ENCODE assay signal across 15 cellular contexts in genomic region chr19:54777851-54778250, GRCh38. TPM values are rescaled to one million over a fixed set of nuclear protein-coding genes. Genes with fewer than 3 reads are reported as not detected.
"Had no signal": no experiment of that assay in that cellular context is flagged by ENCODE, and none has a peak within 500 bp of the region (broad histone marks: within the 10 kb centered on the region; RNA-seq: fewer than 3 reads in every experiment).

No MANE protein-coding gene starts in this region.

RNA-seq across cellular contexts. Expression of gene KIR2DL1, which starts 8.3 kb away (rescaled TPM):
- total RNA-seq: activated B cell treated with CpG ODN at 0.5 μM for 24 hours; activated CD4-positive, alpha-beta memory T cell treated with anti-CD3 and anti-CD28 coated beads for 36 hours; activated CD4-positive, alpha-beta memory T cell treated with anti-CD3 and anti-CD28 coated beads, Interleukin-2, amount 10 ng/mL, durations not matched to agents 7 days and 5 days; activated CD4-positive, alpha-beta T cell treated with anti-CD3 and anti-CD28 coated beads for 36 hours; activated CD4-positive, alpha-beta T cell treated with anti-CD3 and anti-CD28 coated beads, Interleukin-2, amount 10 ng/mL, durations not matched to agents 24 days and 14 days; activated CD4-positive, alpha-beta T cell treated with anti-CD3 and anti-CD28 coated beads, Interleukin-2, amount 10 ng/mL, durations not matched to agents 7 days and 5 days; activated CD8-positive, alpha-beta T cell treated with anti-CD3 and anti-CD28 coated beads for 36 hours; activated CD8-positive, alpha-beta T cell treated with anti-CD3 and anti-CD28 coated beads, Interleukin-2, amount 10 ng/mL, durations not matched to agents 7 days and 5 days; T-helper 1 cell treated with Interleukin-12 subunit alpha and Interleukin-12 subunit beta and Interleukin-4 antibody, amounts not matched to agents 30 ng/mL and 1 ng/mL, for 36 hours; T-helper 17 cell; T-helper 2 cell treated with Interferon-gamma antibody and Interleukin-4, amounts not matched to agents 100 ng/mL and 5 ng/mL, for 36 hours; WTC11 had no signal

RNA-seq across cellular contexts. Expression of gene KIR2DL4, which starts 25.6 kb away (rescaled TPM):
- total RNA-seq: activated B cell treated with CpG ODN at 0.5 μM for 24 hours; activated CD4-positive, alpha-beta memory T cell treated with anti-CD3 and anti-CD28 coated beads for 36 hours; activated CD4-positive, alpha-beta memory T cell treated with anti-CD3 and anti-CD28 coated beads, Interleukin-2, amount 10 ng/mL, durations not matched to agents 7 days and 5 days; activated CD4-positive, alpha-beta T cell treated with anti-CD3 and anti-CD28 coated beads for 36 hours; activated CD4-positive, alpha-beta T cell treated with anti-CD3 and anti-CD28 coated beads, Interleukin-2, amount 10 ng/mL, durations not matched to agents 24 days and 14 days; activated CD8-positive, alpha-beta T cell treated with anti-CD3 and anti-CD28 coated beads for 36 hours; activated CD8-positive, alpha-beta T cell treated with anti-CD3 and anti-CD28 coated beads, Interleukin-2, amount 10 ng/mL, durations not matched to agents 7 days and 5 days; T-helper 1 cell treated with Interleukin-12 subunit alpha and Interleukin-12 subunit beta and Interleukin-4 antibody, amounts not matched to agents 30 ng/mL and 1 ng/mL, for 36 hours; T-helper 17 cell; T-helper 2 cell treated with Interferon-gamma antibody and Interleukin-4, amounts not matched to agents 100 ng/mL and 5 ng/mL, for 36 hours; WTC11 had no signal

RNA-seq across cellular contexts. Expression of gene KIR3DL1, which starts 38.4 kb away (rescaled TPM):
- total RNA-seq: activated B cell treated with CpG ODN at 0.5 μM for 24 hours; activated CD4-positive, alpha-beta memory T cell treated with anti-CD3 and anti-CD28 coated beads for 36 hours; activated CD4-positive, alpha-beta T cell treated with anti-CD3 and anti-CD28 coated beads for 36 hours; activated CD4-positive, alpha-beta T cell treated with anti-CD3 and anti-CD28 coated beads, Interleukin-2, amount 10 ng/mL, durations not matched to agents 24 days and 14 days; activated CD4-positive, alpha-beta T cell treated with anti-CD3 and anti-CD28 coated beads, Interleukin-2, amount 10 ng/mL, durations not matched to agents 7 days and 5 days; T-helper 1 cell treated with Interleukin-12 subunit alpha and Interleukin-12 subunit beta and Interleukin-4 antibody, amounts not matched to agents 30 ng/mL and 1 ng/mL, for 36 hours; T-helper 17 cell; T-helper 2 cell treated with Interferon-gamma antibody and Interleukin-4, amounts not matched to agents 100 ng/mL and 5 ng/mL, for 36 hours; WTC11 had no signal

RNA-seq across cellular contexts. Expression of gene KIR2DL3, which starts 39.5 kb away (rescaled TPM):
- total RNA-seq: activated B cell treated with CpG ODN at 0.5 μM for 24 hours; activated CD4-positive, alpha-beta memory T cell treated with anti-CD3 and anti-CD28 coated beads for 36 hours; activated CD4-positive, alpha-beta memory T cell treated with anti-CD3 and anti-CD28 coated beads, Interleukin-2, amount 10 ng/mL, durations not matched to agents 7 days and 5 days; activated CD4-positive, alpha-beta T cell treated with anti-CD3 and anti-CD28 coated beads for 36 hours; activated CD4-positive, alpha-beta T cell treated with anti-CD3 and anti-CD28 coated beads, Interleukin-2, amount 10 ng/mL, durations not matched to agents 24 days and 14 days; activated CD4-positive, alpha-beta T cell treated with anti-CD3 and anti-CD28 coated beads, Interleukin-2, amount 10 ng/mL, durations not matched to agents 7 days and 5 days; activated CD8-positive, alpha-beta T cell treated with anti-CD3 and anti-CD28 coated beads for 36 hours; T-helper 1 cell treated with Interleukin-12 subunit alpha and Interleukin-12 subunit beta and Interleukin-4 antibody, amounts not matched to agents 30 ng/mL and 1 ng/mL, for 36 hours; T-helper 17 cell; WTC11 had no signal

RNA-seq across cellular contexts. Expression of gene KIR3DL3, which starts 53.6 kb away (rescaled TPM):
- total RNA-seq: activated B cell treated with CpG ODN at 0.5 μM for 24 hours; activated CD4-positive, alpha-beta memory T cell treated with anti-CD3 and anti-CD28 coated beads for 36 hours; activated CD4-positive, alpha-beta memory T cell treated with anti-CD3 and anti-CD28 coated beads, Interleukin-2, amount 10 ng/mL, durations not matched to agents 7 days and 5 days; activated CD4-positive, alpha-beta T cell treated with anti-CD3 and anti-CD28 coated beads for 36 hours; activated CD4-positive, alpha-beta T cell treated with anti-CD3 and anti-CD28 coated beads, Interleukin-2, amount 10 ng/mL, durations not matched to agents 24 days and 14 days; activated CD4-positive, alpha-beta T cell treated with anti-CD3 and anti-CD28 coated beads, Interleukin-2, amount 10 ng/mL, durations not matched to agents 7 days and 5 days; activated CD8-positive, alpha-beta memory T cell treated with anti-CD3 and anti-CD28 coated beads for 36 hours; activated CD8-positive, alpha-beta memory T cell treated with anti-CD3 and anti-CD28 coated beads, Interleukin-2, amount 10 ng/mL, durations not matched to agents 7 days and 5 days; activated CD8-positive, alpha-beta T cell treated with anti-CD3 and anti-CD28 coated beads for 36 hours; T-cell; T-helper 1 cell treated with Interleukin-12 subunit alpha and Interleukin-12 subunit beta and Interleukin-4 antibody, amounts not matched to agents 30 ng/mL and 1 ng/mL, for 36 hours; T-helper 17 cell; T-helper 2 cell treated with Interferon-gamma antibody and Interleukin-4, amounts not matched to agents 100 ng/mL and 5 ng/mL, for 36 hours; WTC11 had no signal
